ENCODE assay signal across 9 cellular contexts in genomic region chr3:158107508-158108095, GRCh38. TPM values are rescaled to one million over a fixed set of nuclear protein-coding genes. Genes with fewer than 3 reads are reported as not detected.
A peak's percentile ranks its signal among the peaks of the same experiment; 100 is the strongest.
DNase-seq lines count a peak whose midpoint lies in the region; ATAC-seq, FAIRE-seq and TF ChIP-seq lines count a peak whose summit lies in the region.
"Had no signal": no experiment of that assay in that cellular context is flagged by ENCODE, and none has a peak within 500 bp of the region (broad histone marks: within the 10 kb centered on the region; RNA-seq: fewer than 3 reads in every experiment).

No MANE protein-coding gene starts in this region.

- H3K27me3 Mint-ChIP-seq in activated CD4-positive, alpha-beta T cell treated with anti-CD3 and anti-CD28 coated beads, Interleukin-2, amount 10 ng/mL, durations not matched to agents 7 days and 5 days, result peaks cover 62% of the 10 kb centered on the region

- no peak for DNase-seq in activated CD4-positive, alpha-beta T cell treated with anti-CD3 and anti-CD28 coated beads, Interleukin-2, amount 10 ng/mL, durations not matched to agents 7 days and 5 days
- no peak for DNase-seq in activated CD4-positive, alpha-beta T cell treated with anti-CD3 and anti-CD28 coated beads, Interleukin-2, amount 50 U/mL, for 48 hours
- DNase-seq in MM.1S (no peak), breast epithelium (ENCODE audit: low spot score in 2 of 2) (no peak), RCC 7860 (ENCODE audit: low spot score) (no peak)
- DNase-seq: NCI-H1436 treated with DMSO at 0.1 percent for 48 hours had no signal

- H3K9me2 ChIP-seq in MM.1S (replicated peaks; ENCODE audit: insufficient read depth, low read length), result no peaks in the 10 kb centered on the region

- peaks cover 23% of the 10 kb centered on the region for H3K27me3 ChIP-seq in MM.1S (replicated peaks; ENCODE audit: insufficient read depth, low read length)
- peaks cover 3 to 60% of the 10 kb centered on the region in 2 donors for H3K27me3 ChIP-seq in breast epithelium
- H3K27me3 ChIP-seq in skeletal muscle satellite cell (ENCODE audit: control insufficient read depth, insufficient read depth, low read length), result peaks cover 39% of the 10 kb centered on the region

- peak overlapping the region; percentile 66; the same call in 1 of the 2 replicates for H3K4me3 ChIP-seq in MM.1S (ENCODE audit: low read length)
- H3K4me3 ChIP-seq in breast epithelium, result peak overlapping the region in 2 of 3 donors; percentile 54 to 74
- H3K4me3 ChIP-seq in skeletal muscle satellite cell (ENCODE audit: low read length), result peak overlapping the region; percentile 74

- H3K79me2 ChIP-seq in MM.1S (ENCODE audit: low read length), result peaks cover 24% of the 10 kb centered on the region

- H3K4me2 ChIP-seq in MM.1S (ENCODE audit: low read depth, low read length) (peak overlapping the region; percentile 85; the same call in 1 of the 2 replicates), skeletal muscle satellite cell (ENCODE audit: low read length) (peak overlapping the region; percentile 89)

- H2AFZ ChIP-seq in MM.1S (ENCODE audit: low read length), result no peak overlapping the region

- H3K36me3 Mint-ChIP-seq in activated CD4-positive, alpha-beta T cell treated with anti-CD3 and anti-CD28 coated beads, Interleukin-2, amount 10 ng/mL, durations not matched to agents 7 days and 5 days (ENCODE audit: low read depth), result peaks cover 6% of the 10 kb centered on the region

- POLR2A ChIA-PET in activated CD4-positive, alpha-beta T cell treated with anti-CD3 and anti-CD28 coated beads, Interleukin-2, amount 10 ng/mL, durations not matched to agents 7 days and 5 days (lab: Charles Lee), result no interaction called here

- peaks cover 63% of the 10 kb centered on the region for H3K4me1 Mint-ChIP-seq in activated CD4-positive, alpha-beta T cell treated with anti-CD3 and anti-CD28 coated beads, Interleukin-2, amount 10 ng/mL, durations not matched to agents 7 days and 5 days

- ATAC-seq in HG02610 (IDR thresholded peaks at IDR 0.05; ENCODE audit: unreplicated experiment) (no peak), GM21447 (IDR thresholded peaks at IDR 0.05; ENCODE audit: unreplicated experiment) (no peak)

- intact Hi-C loops in breast epithelium (cut with DNase I; ENCODE audit: low total_unique reads), result no loop called here

- peak overlapping the region; percentile 58 for H3K4me3 Mint-ChIP-seq in activated CD4-positive, alpha-beta T cell treated with anti-CD3 and anti-CD28 coated beads, Interleukin-2, amount 10 ng/mL, durations not matched to agents 7 days and 5 days

- H3K9me3 Mint-ChIP-seq in activated CD4-positive, alpha-beta T cell treated with anti-CD3 and anti-CD28 coated beads, Interleukin-2, amount 10 ng/mL, durations not matched to agents 7 days and 5 days, result peaks cover 2% of the 10 kb centered on the region

- CTCF ChIA-PET in activated CD4-positive, alpha-beta T cell treated with anti-CD3 and anti-CD28 coated beads, Interleukin-2, amount 10 ng/mL, durations not matched to agents 7 days and 5 days (lab: Charles Lee), result interaction anchor here (1.0 kb wide), 1 partner anchor 11 kb away, joined by 3 read pairs; no protein-coding TSS in a partner anchor

- H3K27ac ChIP-seq in MM.1S (ENCODE audit: low read length) (no peak overlapping the region), breast epithelium (no peak overlapping the region)

- H3F3A ChIP-seq in MM.1S (ENCODE audit: insufficient read depth, low read length), result peaks cover 15% of the 10 kb centered on the region

- no peak for TF ChIP-seq CTCF in MM.1S (IDR thresholded peaks at IDR 0.05; ENCODE audit: low read length)
- no peak for TF ChIP-seq CTCF in breast epithelium (IDR thresholded peaks at IDR 0.05)

- H3K9ac ChIP-seq in MM.1S (ENCODE audit: low read length) (no peak overlapping the region), skeletal muscle satellite cell (ENCODE audit: low read depth, low read length) (no peak overlapping the region)

- no peaks in the 10 kb centered on the region for H3K36me3 ChIP-seq in MM.1S (replicated peaks; ENCODE audit: insufficient read depth, low read length)
- no peaks in the 10 kb centered on the region for H3K36me3 ChIP-seq in breast epithelium
- H3K36me3 ChIP-seq in skeletal muscle satellite cell (ENCODE audit: insufficient read depth, low read length), result no peaks in the 10 kb centered on the region

- peaks cover 18% of the 10 kb centered on the region for H3K4me1 ChIP-seq in MM.1S (ENCODE audit: low read length)
- H3K4me1 ChIP-seq in breast epithelium, result peaks cover 0 to 4% of the 10 kb centered on the region in 2 donors
- peaks cover 20% of the 10 kb centered on the region for H3K4me1 ChIP-seq in skeletal muscle satellite cell (ENCODE audit: control insufficient read depth, insufficient read depth, low read length)

- H3K27ac Mint-ChIP-seq in activated CD4-positive, alpha-beta T cell treated with anti-CD3 and anti-CD28 coated beads, Interleukin-2, amount 10 ng/mL, durations not matched to agents 7 days and 5 days, result no peak overlapping the region

- TF ChIP-seq POLR2A in breast epithelium (IDR thresholded peaks at IDR 0.05), result no peak

- H3K9me3 ChIP-seq in MM.1S (replicated peaks; ENCODE audit: insufficient read depth, low read length), result no peaks in the 10 kb centered on the region
- H3K9me3 ChIP-seq in breast epithelium, result no peaks in the 10 kb centered on the region
- no peaks in the 10 kb centered on the region for H3K9me3 ChIP-seq in skeletal muscle satellite cell (replicated peaks; ENCODE audit: low read length)

- no peak for FAIRE-seq in RCC 7860 (lab: Jason Lieb, UNC)

- no peaks in the 10 kb centered on the region for H4K20me1 ChIP-seq in MM.1S (ENCODE audit: insufficient read depth, low read length)

RNA-seq across cellular contexts. Expression of gene SHOX2, which starts 1.4 kb away (rescaled TPM):
- not detected for total RNA-seq in activated CD4-positive, alpha-beta T cell treated with anti-CD3 and anti-CD28 coated beads, Interleukin-2, amount 10 ng/mL, durations not matched to agents 7 days and 5 days
- total RNA-seq in breast epithelium, result 10 to 100 TPM in 1 of 3 donors, 1 to 10 TPM in 2; 3.0 to 10.5 (median 5.3) TPM
- total RNA-seq in skeletal muscle satellite cell (2012; rRNA removed), result 12.4 and 12.5 TPM in 2 replicates

RNA-seq across cellular contexts. Expression of gene RSRC1, which starts 2.3 kb away (rescaled TPM):
- 10 to 100 TPM; 41.3 to 46.1 TPM for total RNA-seq in activated CD4-positive, alpha-beta T cell treated with anti-CD3 and anti-CD28 coated beads, Interleukin-2, amount 10 ng/mL, durations not matched to agents 7 days and 5 days
- total RNA-seq in breast epithelium, result 100 to 1,000 TPM in 1 of 3 donors, 10 to 100 TPM in 2; 53.1 to 101 (median 59.3) TPM
- total RNA-seq in skeletal muscle satellite cell (2012; rRNA removed), result 42.1 and 42.4 TPM in 2 replicates

Comparison
In these comparisons a context has a peak if more than half of its experiments do, and no peak if none do; other contexts are left out.
1. RNA of gene SHOX2, which starts 1.4 kb away (total RNA-seq): 3.0 to 10.5 TPM in breast epithelium; not detected in activated CD4-positive, alpha-beta T cell treated with anti-CD3 and anti-CD28 coated beads, Interleukin-2, amount 10 ng/mL, durations not matched to agents 7 days and 5 days; every median in the first group is over 4 times any median in the second.
2. Peak in every context shown above with its lines, with median percentiles within 50 percentile points of each other: H3K4me3 ChIP-seq.